Comparison of ENCODE assay signal across 28 cellular contexts in the genomic region with DNA sequence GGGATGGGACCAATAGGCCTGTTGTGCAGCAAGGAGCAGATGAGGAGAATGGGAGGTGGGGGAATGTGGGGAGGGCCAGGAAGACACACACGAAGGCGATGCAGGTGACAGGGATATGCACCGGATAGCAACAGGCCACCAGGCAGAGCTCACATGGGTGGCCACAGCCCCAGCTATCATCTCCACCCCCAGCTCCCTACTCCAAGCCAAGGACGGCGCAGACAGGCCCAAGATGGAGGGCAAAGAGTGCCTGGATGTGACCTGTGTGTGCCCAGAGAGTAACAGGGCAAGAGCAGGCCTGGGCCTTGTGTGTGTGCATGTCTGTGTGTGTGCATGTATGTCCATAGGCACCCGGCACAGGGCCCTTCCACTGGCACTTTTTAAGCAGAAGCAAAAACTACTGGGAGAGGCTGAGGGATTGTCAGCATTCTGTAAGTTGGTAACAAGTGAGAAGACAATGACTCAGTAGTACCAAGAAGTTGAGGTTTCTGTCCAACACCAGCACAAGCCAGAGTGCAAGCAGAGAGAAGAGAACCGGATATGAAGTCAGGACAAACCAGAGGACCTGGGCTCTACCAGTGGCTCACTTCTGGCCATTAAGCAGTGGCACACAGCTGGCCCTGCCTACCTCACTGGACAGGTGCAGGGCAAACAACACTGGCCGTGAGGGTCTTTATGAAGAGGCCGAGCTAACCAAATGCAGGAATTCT. TPM values are rescaled to one million over a fixed set of nuclear protein-coding genes. Genes with fewer than 3 reads are reported as not detected.
DNase-seq lines count a peak whose midpoint lies in the region; ATAC-seq and TF ChIP-seq lines count a peak whose summit lies in the region.
"Had no signal": no experiment of that assay in that cellular context is flagged by ENCODE, and none has a peak within 500 bp of the region (broad histone marks: within the 10 kb centered on the region; RNA-seq: fewer than 3 reads in every experiment).

No MANE protein-coding gene starts in this region.

- no peak for DNase-seq in natural killer cell treated with Interleukin-12 subunit alpha and Interleukin-12 subunit beta and Interleukin-15 and Interleukin-18, amount 100 ng/mL, for 72 hours (ENCODE audit: low spot score)
- no peak for DNase-seq in natural killer cell
- DNase-seq in caudate nucleus (lab: John Stamatoyannopoulos, UW): peak in 1 of 61 donors; percentile 12
- peak; percentile 34 for DNase-seq in osteoblast (ENCODE audit: insufficient read length, low spot score, missing footprints)
- DNase-seq in upper lobe of right lung: peak; percentile 53
- DNase-seq in cerebellar cortex (ENCODE audit: low spot score): no peak
- no peak for DNase-seq in left cardiac atrium
- DNase-seq in mammary epithelial cell: no peak
- DNase-seq: activated B cell treated with CpG ODN at 0.5 μM for 24 hours; activated CD4-positive, alpha-beta T cell treated with anti-CD3 and anti-CD28 coated beads, Interleukin-2, amount 50 U/mL, for 48 hours; activated effector memory CD4-positive, alpha-beta T cell treated with Interleukin-2 at 50 U/mL for 16 hours; CD4-positive, alpha-beta memory T cell; effector CD4-positive, alpha-beta T cell; H7; kidney glomerular epithelial cell; NCI-H2029; NCI-H2227 treated with DMSO at 0.1 percent for 48 hours; Peyer's patch; right lobe of liver; stimulated activated CD4-positive, alpha-beta T cell treated with anti-CD3 and anti-CD28 coated beads, Interleukin-15, amount 100 ng/mL, for 24 hours; stimulated activated naive CD4-positive, alpha-beta T cell; SW 1271; transverse colon had no signal

- dilution Hi-C loops in mammary epithelial cell (cut with HindIII; ENCODE audit: low sequenced_read_pairs): no loop called here

- no peaks in the 10 kb centered on the region for H3K36me3 Mint-ChIP-seq in natural killer cell treated with Interleukin-12 subunit alpha and Interleukin-12 subunit beta and Interleukin-15 and Interleukin-18, amount 100 ng/mL, for 72 hours
- H3K36me3 Mint-ChIP-seq in natural killer cell: no peaks in the 10 kb centered on the region
- H3K36me3 Mint-ChIP-seq: activated naive CD8-positive, alpha-beta T cell; CD4-positive, alpha-beta memory T cell had no signal

- H4K20me1 ChIP-seq in osteoblast (ENCODE audit: insufficient read depth, low read length): no peaks in the 10 kb centered on the region
- no peaks in the 10 kb centered on the region for H4K20me1 ChIP-seq in mammary epithelial cell (ENCODE audit: insufficient read depth, low read length)

- H3K27me3 Mint-ChIP-seq in natural killer cell treated with Interleukin-12 subunit alpha and Interleukin-12 subunit beta and Interleukin-15 and Interleukin-18, amount 100 ng/mL, for 72 hours: peaks cover 6 to 11% of the 10 kb centered on the region in 2 donors
- H3K27me3 Mint-ChIP-seq in natural killer cell (ENCODE audit: low read depth in 2 of 2): peaks cover 11 to 17% of the 10 kb centered on the region in 2 donors
- H3K27me3 Mint-ChIP-seq: activated naive CD8-positive, alpha-beta T cell had no signal

- H2AFZ ChIP-seq in osteoblast (ENCODE audit: low read length): no peak overlapping the region
- no peak overlapping the region for H2AFZ ChIP-seq in mammary epithelial cell (ENCODE audit: low read depth, low read length)

- in situ Hi-C loops in mammary epithelial cell (cut with MboI; ENCODE audit: low sequenced_read_pairs in 2 of 2): no loop called here

- H3K4me2 ChIP-seq in osteoblast (ENCODE audit: insufficient read depth, low read length) (no peak overlapping the region), mammary epithelial cell (ENCODE audit: insufficient read depth, low read depth, low read length) (no peak overlapping the region)

- peak; percentile 61 to 71 for ATAC-seq in natural killer cell treated with Interleukin-12 subunit alpha and Interleukin-12 subunit beta and Interleukin-15 and Interleukin-18, amount 100 ng/mL, for 72 hours
- ATAC-seq in natural killer cell (no peak), upper lobe of right lung (no peak), left cardiac atrium (no peak)

- no peak overlapping the region for H3K4me3 ChIP-seq in osteoblast (ENCODE audit: insufficient read depth, low read length)
- no peak overlapping the region for H3K4me3 ChIP-seq in upper lobe of right lung
- no peak overlapping the region for H3K4me3 ChIP-seq in mammary epithelial cell (replicated peaks in 1 of 3; ENCODE audit: insufficient read depth in 1 of 3, low read depth in 2 of 3, low read length in 3 of 3)
- H3K4me3 ChIP-seq: Peyer's patch, right lobe of liver, transverse colon had no signal

- peak overlapping the region; percentile 37 to 63 for H3K27ac Mint-ChIP-seq in natural killer cell treated with Interleukin-12 subunit alpha and Interleukin-12 subunit beta and Interleukin-15 and Interleukin-18, amount 100 ng/mL, for 72 hours
- no peak overlapping the region for H3K27ac Mint-ChIP-seq in natural killer cell
- H3K27ac Mint-ChIP-seq: activated B cell treated with CpG ODN at 0.5 μM for 24 hours; activated naive CD8-positive, alpha-beta T cell; CD4-positive, alpha-beta memory T cell had no signal

- H3K4me1 ChIP-seq in osteoblast (ENCODE audit: insufficient read depth, low read length) (peaks cover 5% of the 10 kb centered on the region), upper lobe of right lung (peaks cover 8% of the 10 kb centered on the region), mammary epithelial cell (ENCODE audit: insufficient read depth, low read length) (peaks cover 19% of the 10 kb centered on the region)
- H3K4me1 ChIP-seq: Peyer's patch had no signal

- TF ChIP-seq CTCF in natural killer cell (IDR thresholded peaks at IDR 0.05) (no peak), osteoblast (IDR thresholded peaks at IDR 0.05; ENCODE audit: extremely low read depth, low read depth, low read length) (no peak), upper lobe of right lung (IDR thresholded peaks at IDR 0.05) (no peak), mammary epithelial cell (conservative IDR thresholded peaks at IDR 0.05 in 1 of 2, IDR thresholded peaks at IDR 0.05 in 1 of 2; ENCODE audit: extremely low read depth in 1 of 2, insufficient read depth in 1 of 2, low read depth in 1 of 2, low read length in 2 of 2) (no peak)

- BruUV-seq in mammary epithelial cell (replicated peaks; lab: Mats Ljungman, UMichigan): no TSS peak

- H3K79me2 ChIP-seq in osteoblast (ENCODE audit: insufficient read depth, low read length) (no peaks in the 10 kb centered on the region), mammary epithelial cell (ENCODE audit: insufficient read depth, low read length) (no peaks in the 10 kb centered on the region)

- H3K9me3 Mint-ChIP-seq in natural killer cell treated with Interleukin-12 subunit alpha and Interleukin-12 subunit beta and Interleukin-15 and Interleukin-18, amount 100 ng/mL, for 72 hours: no peaks in the 10 kb centered on the region
- H3K9me3 Mint-ChIP-seq in natural killer cell: no peaks in the 10 kb centered on the region
- H3K9me3 Mint-ChIP-seq: activated B cell treated with CpG ODN at 0.5 μM for 24 hours; CD4-positive, alpha-beta memory T cell; neural crest cell had no signal

- peak overlapping the region; percentile 44 for H3K4me3 Mint-ChIP-seq in natural killer cell treated with Interleukin-12 subunit alpha and Interleukin-12 subunit beta and Interleukin-15 and Interleukin-18, amount 100 ng/mL, for 72 hours
- H3K4me3 Mint-ChIP-seq in natural killer cell: no peak overlapping the region
- H3K4me3 Mint-ChIP-seq: activated B cell treated with CpG ODN at 0.5 μM for 24 hours; activated naive CD8-positive, alpha-beta T cell; CD4-positive, alpha-beta memory T cell; neural crest cell had no signal

- 87% methylated on average over 8 of the region's 9 CpGs for WGBS in mammary epithelial cell (ENCODE audit: low coverage, missing lambda C conversion rate)

- H3K36me3 ChIP-seq in osteoblast (ENCODE audit: insufficient read depth, low read length) (no peaks in the 10 kb centered on the region), upper lobe of right lung (no peaks in the 10 kb centered on the region), mammary epithelial cell (ENCODE audit: insufficient read depth, low read length) (no peaks in the 10 kb centered on the region)
- H3K36me3 ChIP-seq: Peyer's patch, right lobe of liver, transverse colon had no signal

- intact Hi-C loops in natural killer cell (cut with micrococcal nuclease) (no loop called here), upper lobe of right lung (cut with DNase I) (no loop called here), left cardiac atrium (cut with DNase I) (loop anchor here (5.0 kb wide), 1 partner anchor 36 kb away; the partner anchor contains the start of gene NRXN2 (in 2 of the 2)), mammary epithelial cell (cut with micrococcal nuclease) (no loop called here)

- H3K9ac ChIP-seq in mammary epithelial cell (ENCODE audit: insufficient read depth, low read length): no peak overlapping the region

- CTCF ChIA-PET in mammary epithelial cell (lab: Charles Lee; ENCODE audit: low non-redundant PET): interaction anchor here (0.7 kb wide), 1 partner anchor 115 kb away, joined by 3 read pairs; no protein-coding TSS in a partner anchor

- peaks cover 15 to 16% of the 10 kb centered on the region in 2 donors for H3K4me1 Mint-ChIP-seq in natural killer cell treated with Interleukin-12 subunit alpha and Interleukin-12 subunit beta and Interleukin-15 and Interleukin-18, amount 100 ng/mL, for 72 hours (ENCODE audit: low read depth in 2 of 2)
- peaks cover 11 to 18% of the 10 kb centered on the region in 2 donors for H3K4me1 Mint-ChIP-seq in natural killer cell

- no peaks in the 10 kb centered on the region for H3K9me3 ChIP-seq in osteoblast (ENCODE audit: low read depth, low read length)
- no peaks in the 10 kb centered on the region for H3K9me3 ChIP-seq in upper lobe of right lung
- no peaks in the 10 kb centered on the region for H3K9me3 ChIP-seq in mammary epithelial cell (replicated peaks; ENCODE audit: insufficient read depth, low read length)
- H3K9me3 ChIP-seq: Peyer's patch, right lobe of liver, transverse colon had no signal

- H3K27ac ChIP-seq in caudate nucleus (ENCODE audit: low read depth, low read length): peak overlapping the region; percentile 94
- no peak overlapping the region for H3K27ac ChIP-seq in osteoblast (ENCODE audit: low read depth, low read length)
- H3K27ac ChIP-seq in upper lobe of right lung: no peak overlapping the region
- no peak overlapping the region for H3K27ac ChIP-seq in mammary epithelial cell (ENCODE audit: insufficient read depth, low read depth, low read length)
- H3K27ac ChIP-seq: Peyer's patch, right lobe of liver had no signal

- H3K27me3 ChIP-seq in osteoblast (ENCODE audit: insufficient read depth, low read length): peaks cover 20% of the 10 kb centered on the region
- no peaks in the 10 kb centered on the region for H3K27me3 ChIP-seq in upper lobe of right lung
- no peaks in the 10 kb centered on the region for H3K27me3 ChIP-seq in mammary epithelial cell (ENCODE audit: insufficient read depth, low read length)
- H3K27me3 ChIP-seq: Peyer's patch, right lobe of liver, transverse colon had no signal

RNA-seq across cellular contexts. Expression of gene NRXN2, which starts 36.4 kb away (rescaled TPM):
- 1 to 10 TPM in 1 of 2 donors, under 1 TPM in 1; 0.74 to 1.3 TPM for total RNA-seq in natural killer cell treated with Interleukin-12 subunit alpha and Interleukin-12 subunit beta and Interleukin-15 and Interleukin-18, amount 100 ng/mL, for 72 hours
- total RNA-seq in natural killer cell (1 to 10 TPM; 2.9 to 9.6 (median 7.7) TPM), osteoblast (62.5 and 90.1 TPM in 2 replicates), upper lobe of right lung (0.72 TPM), left cardiac atrium (1 to 10 TPM; 3.9 to 4.0 TPM), mammary epithelial cell (10 to 100 TPM in 1 of 2 donors, 1 to 10 TPM in 1; 4.5 to 18.8 TPM)
- 0.01 TPM for polyA plus RNA-seq in mammary epithelial cell
- polyA minus RNA-seq in mammary epithelial cell: not detected
- total RNA-seq: epithelial cell of proximal tubule, lung microvascular endothelial cell, MCF 10A had no signal
- polyA plus RNA-seq: CD4-positive, alpha-beta memory T cell had no signal

RNA-seq across cellular contexts. Expression of gene RASGRP2, which starts 57.3 kb away (rescaled TPM):
- 10 to 100 TPM; 13.6 to 27.7 TPM for total RNA-seq in natural killer cell treated with Interleukin-12 subunit alpha and Interleukin-12 subunit beta and Interleukin-15 and Interleukin-18, amount 100 ng/mL, for 72 hours
- total RNA-seq in natural killer cell: 100 to 1,000 TPM; 371 to 417 (median 394) TPM
- total RNA-seq in osteoblast: 0.29 TPM in 1 of 2 replicates, not detected in the other
- total RNA-seq in upper lobe of right lung: 27.6 TPM
- 10 to 100 TPM; 25.3 to 37.1 TPM for total RNA-seq in left cardiac atrium
- 1 to 10 TPM in 1 of 2 donors, under 1 TPM in 1; 0.26 to 4.8 TPM for total RNA-seq in mammary epithelial cell
- not detected for polyA plus RNA-seq in mammary epithelial cell
- polyA minus RNA-seq in mammary epithelial cell: not detected
- total RNA-seq: epithelial cell of proximal tubule, MCF 10A had no signal

Comparison
In these comparisons a context has a peak if more than half of its experiments do, and no peak if none do; other contexts are left out.
1. ATAC-seq: peak in natural killer cell treated with Interleukin-12 subunit alpha and Interleukin-12 subunit beta and Interleukin-15 and Interleukin-18, amount 100 ng/mL, for 72 hours (2 of 2); none in natural killer cell (0 of 3), upper lobe of right lung (single experiment) and left cardiac atrium (0 of 2).
2. H3K27ac Mint-ChIP-seq: peak in natural killer cell treated with Interleukin-12 subunit alpha and Interleukin-12 subunit beta and Interleukin-15 and Interleukin-18, amount 100 ng/mL, for 72 hours (2 of 2); none in natural killer cell (0 of 2).
3. RNA of gene RASGRP2, which starts 57.3 kb away (total RNA-seq): 371 to 417 TPM in natural killer cell; 25.3 to 37.1 TPM in left cardiac atrium, 13.6 to 27.7 TPM in natural killer cell treated with Interleukin-12 subunit alpha and Interleukin-12 subunit beta and Interleukin-15 and Interleukin-18, amount 100 ng/mL, for 72 hours, 27.6 TPM in upper lobe of right lung (single experiment), 0.26 to 4.8 TPM in mammary epithelial cell and 0.29 TPM in osteoblast; every median in the first group is over 4 times any median in the second.
4. DNase-seq: peak in osteoblast (single experiment) and upper lobe of right lung (single experiment); none in natural killer cell treated with Interleukin-12 subunit alpha and Interleukin-12 subunit beta and Interleukin-15 and Interleukin-18, amount 100 ng/mL, for 72 hours (single experiment), natural killer cell (single experiment), cerebellar cortex (single experiment), left cardiac atrium (single experiment) and mammary epithelial cell (single experiment).
5. intact Hi-C loops: an anchor here in left cardiac atrium (5.0 kb wide); none called in natural killer cell, upper lobe of right lung and mammary epithelial cell.